ENCODE assay signal across 1 cellular context in genomic region chr7:100867040-100867795, GRCh38.
TF ChIP-seq lines count a peak whose summit lies in the region.

Gene TRIP6, plus strand, starts transcription at chr7:100867387. Its CDS starts 111 bp downstream, at chr7:100867498.

TF ChIP-seq in A549, 52 proteins besides CTCF, POLR2A, EP300 and RAD21 (continued from another document):
- peak; percentile 35 to 63; a peak in 2 of 5 replicates for TF ChIP-seq JUN (IDR thresholded peaks at IDR 0.05)
- no peak for TF ChIP-seq ZFP36 (IDR thresholded peaks at IDR 0.05; ENCODE audit: borderline replicate concordance, partially characterized antibody)
- TF ChIP-seq HEYL (CRISPR knock-in tag; IDR thresholded peaks at IDR 0.05), result no peak
- TF ChIP-seq ZNF302 (CRISPR knock-in tag; IDR thresholded peaks at IDR 0.05), result no peak
- TF ChIP-seq E2F6 (IDR thresholded peaks at IDR 0.05; ENCODE audit: borderline replicate concordance, low read depth), result peak; percentile 69; the same call in 1 of the 2 replicates
- peak; percentile 57 for TF ChIP-seq ATOH8 (CRISPR knock-in tag; IDR thresholded peaks at IDR 0.05; ENCODE audit: low read depth)
- no peak for TF ChIP-seq PBX3 (IDR thresholded peaks at IDR 0.05)
- no peak for TF ChIP-seq SMC3 (IDR thresholded peaks at IDR 0.05)
- TF ChIP-seq HES2 (IDR thresholded peaks at IDR 0.05), result no peak
- TF ChIP-seq GATA3 (IDR thresholded peaks at IDR 0.05; ENCODE audit: borderline replicate concordance), result no peak
- no peak for TF ChIP-seq CHD4 (IDR thresholded peaks at IDR 0.05; ENCODE audit: borderline replicate concordance)
- TF ChIP-seq RNF2 (IDR thresholded peaks at IDR 0.05; ENCODE audit: borderline replicate concordance, low read depth), result no peak
- TF ChIP-seq FOSL2 (IDR thresholded peaks at IDR 0.05), result peak; percentile 18; the same call in 1 of the 2 replicates
- TF ChIP-seq FOSL2 (CRISPR knock-in tag; IDR thresholded peaks at IDR 0.05), result peak; percentile 95
- no peak for TF ChIP-seq EHMT2 (IDR thresholded peaks at IDR 0.05; ENCODE audit: low read depth)
- TF ChIP-seq CBX8 (IDR thresholded peaks at IDR 0.05), result no peak
- TF ChIP-seq TP53 (CRISPR knock-in tag; IDR thresholded peaks at IDR 0.05), result no peak
- no peak for TF ChIP-seq JUNB (IDR thresholded peaks at IDR 0.05)
- TF ChIP-seq HOXB5 (CRISPR knock-in tag; IDR thresholded peaks at IDR 0.05), result no peak
- no peak for TF ChIP-seq ELK1 (IDR thresholded peaks at IDR 0.05; ENCODE audit: low read depth, low read length)
- no peak for TF ChIP-seq KDM1A (IDR thresholded peaks at IDR 0.05; ENCODE audit: low read depth)
- peak; percentile 53 for TF ChIP-seq MAFK (IDR thresholded peaks at IDR 0.05; ENCODE audit: partially characterized antibody)
- TF ChIP-seq NFE2L2 (conservative IDR thresholded peaks at IDR 0.05; ENCODE audit: low read length), result no peak
- TF ChIP-seq FOSB (CRISPR knock-in tag; IDR thresholded peaks at IDR 0.05), result no peak
- no peak for TF ChIP-seq FOXS1 (CRISPR knock-in tag; IDR thresholded peaks at IDR 0.05)
- no peak for TF ChIP-seq RFX5 (IDR thresholded peaks at IDR 0.05)
- TF ChIP-seq HMGXB4 (CRISPR knock-in tag; IDR thresholded peaks at IDR 0.05; ENCODE audit: borderline replicate concordance), result no peak
- peak; percentile 61; the same call in 1 of the 3 replicates for TF ChIP-seq BCL3 (IDR thresholded peaks at IDR 0.05)
- TF ChIP-seq ZSCAN20 (CRISPR knock-in tag; IDR thresholded peaks at IDR 0.05), result no peak
- TF ChIP-seq CHD2 (IDR thresholded peaks at IDR 0.05; ENCODE audit: low read length, partially characterized antibody), result no peak
- TF ChIP-seq PHF8 (IDR thresholded peaks at IDR 0.05; ENCODE audit: borderline replicate concordance, low read depth), result peak; percentile 81; the same call in 1 of the 2 replicates
- no peak for TF ChIP-seq RCOR1 (IDR thresholded peaks at IDR 0.05; ENCODE audit: low read depth, low read length)
- TF ChIP-seq CEBPB (IDR thresholded peaks at IDR 0.05), result 0 out of 4 replicates have a peak, but pooled peaks of 1 of the 2 experiments have one; percentile 1
- no peak for TF ChIP-seq HDAC2 (IDR thresholded peaks at IDR 0.05)
- TF ChIP-seq BHLHE40 (IDR thresholded peaks at IDR 0.05; ENCODE audit: low read depth, low read length), result no peak
- peak; percentile 91 for TF ChIP-seq USF2 (IDR thresholded peaks at IDR 0.05)
- no peak for TF ChIP-seq RARB (CRISPR knock-in tag; IDR thresholded peaks at IDR 0.05)
- no peak for TF ChIP-seq MAZ (IDR thresholded peaks at IDR 0.05; ENCODE audit: borderline replicate concordance, low read depth, low read length)
- no peak for TF ChIP-seq HOXA7 (CRISPR knock-in tag; IDR thresholded peaks at IDR 0.05)
- no peak for TF ChIP-seq MYC (IDR thresholded peaks at IDR 0.05; ENCODE audit: borderline replicate concordance, low read length)
- no peak for TF ChIP-seq NR3C1 (IDR thresholded peaks at IDR 0.05)
- peak; percentile 93 for TF ChIP-seq MAX (IDR thresholded peaks at IDR 0.05)
- no peak for TF ChIP-seq SREBF2 (IDR thresholded peaks at IDR 0.05)
- TF ChIP-seq CBX2 (IDR thresholded peaks at IDR 0.05; ENCODE audit: borderline replicate concordance, low read depth), result no peak
- peak; percentile 49; the same call in 1 of the 2 replicates for TF ChIP-seq TFCP2L1 (CRISPR knock-in tag; IDR thresholded peaks at IDR 0.05)
- no peak for TF ChIP-seq ZC3H11A (IDR thresholded peaks at IDR 0.05)
- no peak for TF ChIP-seq HOXB13 (CRISPR knock-in tag; IDR thresholded peaks at IDR 0.05; ENCODE audit: low read depth)
